In genomic region chr12:95674088-95674595, GRCh38 we compare ENCODE assay signal across 19 cellular contexts.
A peak's percentile ranks its signal among the peaks of the same experiment; 100 is the strongest.
DNase-seq lines count a peak whose midpoint lies in the region; ATAC-seq, FAIRE-seq and TF ChIP-seq lines count a peak whose summit lies in the region.
"Had no signal": no experiment of that assay in that cellular context is flagged by ENCODE, and none has a peak within 500 bp of the region (broad histone marks: within the 10 kb centered on the region; RNA-seq: fewer than 3 reads in every experiment).

No MANE protein-coding gene starts in this region.

- H3K9ac ChIP-seq in H1 (replicated peaks in 1 of 4; ENCODE audit: extremely low read depth in 1 of 4, low read depth in 3 of 4, low read length in 3 of 4), result no peak overlapping the region

- H3K23ac ChIP-seq in H1 (ENCODE audit: insufficient read length), result no peak overlapping the region

- no peak overlapping the region for H3K4ac ChIP-seq in H1 (replicated peaks; ENCODE audit: insufficient read length, low read depth, low read length)

- POLR2A ChIA-PET in H1 (lab: Charles Lee; ENCODE audit: partially characterized antibody), result interaction anchor here (0.6 kb wide), 1 partner anchor 149 kb away, joined by 5 read pairs; no protein-coding TSS in a partner anchor
- POLR2A ChIA-PET in HEK293T (lab: Yijun Ruan, JAX), result no interaction called here

- H3K4me3 ChIP-seq in H1 (ENCODE audit: extremely low read depth in 1 of 4, insufficient read depth in 2 of 4, low read depth in 3 of 4, low read length in 4 of 4), result no peak overlapping the region
- H3K4me3 ChIP-seq: gastrocnemius medialis, MG63, sigmoid colon, tibial nerve had no signal

- no peak overlapping the region for H3K14ac ChIP-seq in H1 (ENCODE audit: insufficient read length)

- H2AFZ ChIP-seq in H1 (ENCODE audit: low read length), result no peak overlapping the region

- no peak overlapping the region for H3K27ac ChIP-seq in H1 (ENCODE audit: low read depth, low read length)
- H3K27ac ChIP-seq: gastrocnemius medialis, neutrophil, sigmoid colon, tibial nerve had no signal

- TF ChIP-seq POLR2A in H1 (IDR thresholded peaks at IDR 0.05; ENCODE audit: control extremely low read depth in 1 of 2, low read depth in 2 of 2, low read length in 2 of 2), result no peak

- H2BK120ac ChIP-seq in H1 (replicated peaks; ENCODE audit: low read depth, low read length), result no peak overlapping the region

- no peak overlapping the region for H2BK20ac ChIP-seq in H1 (ENCODE audit: low read length)

- no peaks in the 10 kb centered on the region for H3K23me2 ChIP-seq in H1 (ENCODE audit: low read depth, low read length)

- no peak overlapping the region for H3K18ac ChIP-seq in H1 (ENCODE audit: extremely low read depth, low read length)

- TF ChIP-seq EP300 in H1 (IDR thresholded peaks at IDR 0.05; ENCODE audit: borderline replicate concordance in 1 of 2, low read depth in 2 of 2, low read length in 2 of 2), result no peak

- ATAC-seq in HG03135 (IDR thresholded peaks at IDR 0.05; ENCODE audit: unreplicated experiment) (no peak), HG02798 (IDR thresholded peaks at IDR 0.05; ENCODE audit: poor library complexity, unreplicated experiment) (no peak)
- ATAC-seq: gastrocnemius medialis; stimulated activated effector memory CD8-positive, alpha-beta T cell treated with anti-CD3 and anti-CD28 coated beads, Interleukin-12 subunit alpha, Interleukin-12 subunit beta, amount 100 ng/mL, for 72 hours had no signal

- H2BK15ac ChIP-seq in H1 (ENCODE audit: low read length), result no peak overlapping the region

- CTCF ChIA-PET in H1 (lab: Charles Lee; ENCODE audit: partially characterized antibody), result interaction anchor here (0.6 kb wide), 2 partner anchors 86 to 1184 kb away, joined by 3 read pairs; no protein-coding TSS in a partner anchor
- CTCF ChIA-PET in HEK293T (lab: Yijun Ruan, JAX), result no interaction called here

- H3K36me3 ChIP-seq in H1 (ENCODE audit: control insufficient read depth in 2 of 4, insufficient read depth in 4 of 4, low read length in 3 of 4), result no peaks in the 10 kb centered on the region
- H3K36me3 ChIP-seq: gastrocnemius medialis, neutrophil, sigmoid colon, tibial nerve had no signal

- H3K79me2 ChIP-seq in H1 (ENCODE audit: control insufficient read depth in 1 of 2, insufficient read depth in 2 of 2, low read length in 2 of 2), result no peaks in the 10 kb centered on the region

- no peaks in the 10 kb centered on the region for H3K27me3 ChIP-seq in H1 (replicated peaks in 1 of 4; ENCODE audit: control insufficient read depth in 3 of 4, extremely low read depth in 1 of 4, insufficient read depth in 3 of 4, low read length in 3 of 4)
- H3K27me3 ChIP-seq: gastrocnemius medialis, MG63, neutrophil, sigmoid colon, tibial nerve had no signal

- H2AK5ac ChIP-seq in H1 (ENCODE audit: low read depth, low read length), result no peak overlapping the region

- H2BK5ac ChIP-seq in H1 (ENCODE audit: low read depth, low read length), result no peak overlapping the region

- no peaks in the 10 kb centered on the region for H3K9me3 ChIP-seq in H1 (ENCODE audit: insufficient read depth in 2 of 2, low read depth in 1 of 2, low read length in 1 of 2)
- H3K9me3 ChIP-seq: gastrocnemius medialis, MG63, neutrophil, sigmoid colon, tibial nerve had no signal

- no peak overlapping the region for H4K91ac ChIP-seq in H1 (replicated peaks; ENCODE audit: insufficient read length, low read length)

- H4K20me1 ChIP-seq in H1 (replicated peaks in 1 of 2; ENCODE audit: control insufficient read depth in 1 of 2, insufficient read depth in 2 of 2, low read length in 2 of 2), result no peaks in the 10 kb centered on the region

- no peak for TF ChIP-seq RAD21 in H1 (IDR thresholded peaks at IDR 0.05 in 1 of 2, conservative IDR thresholded peaks at IDR 0.05 in 1 of 2; ENCODE audit: low read depth in 2 of 2, low read length in 2 of 2)

- DNase-seq in DMS153 (lab: John Stamatoyannopoulos, UW) (peak; percentile 89), NCI-H128 (lab: John Stamatoyannopoulos, UW; ENCODE audit: unreplicated experiment) (peak; percentile 62), NCI-H345 treated with DMSO at 0.1 percent for 48 hours (lab: John Stamatoyannopoulos, UW; ENCODE audit: unreplicated experiment) (peak; percentile 90), H1 (ENCODE audit: low read depth in 1 of 2, low spot score in 2 of 2) (no peak), HEK293T (ENCODE audit: extremely low spot score) (no peak), SKM-1 (lab: John Stamatoyannopoulos, UW; ENCODE audit: unreplicated experiment) (no peak)
- DNase-seq: activated T-cell treated with anti-CD3 and anti-CD28 coated beads, Interleukin-2, amount 50 U/mL, for 48 hours; gastrocnemius medialis; MG63; NK-92 treated with Interleukin-12 subunit alpha and Interleukin-12 subunit beta, amount 100 ng/mL, for 24 hours; Right ventricle myocardium superior; sigmoid colon; T-helper 9 cell had no signal

- no peak for TF ChIP-seq CTCF in H1 (IDR thresholded peaks at IDR 0.05; ENCODE audit: control extremely low read depth in 1 of 3, insufficient read depth in 1 of 3, low read depth in 1 of 3, low read length in 3 of 3)

- no peaks in the 10 kb centered on the region for H3K79me1 ChIP-seq in H1 (ENCODE audit: low read depth, low read length)

- H3K4me1 ChIP-seq in H1 (replicated peaks in 1 of 4; ENCODE audit: control insufficient read depth in 3 of 4, insufficient read depth in 4 of 4, low read length in 3 of 4), result no peaks in the 10 kb centered on the region

- no peak overlapping the region for H3K56ac ChIP-seq in H1 (replicated peaks; ENCODE audit: insufficient read length, low read depth, low read length)

- peak; percentile 36 for FAIRE-seq in H1 (lab: Jason Lieb, UNC)
- FAIRE-seq: GM18507 had no signal

- no peak overlapping the region for H2BK12ac ChIP-seq in H1 (ENCODE audit: low read depth, low read length)

- H4K8ac ChIP-seq in H1 (ENCODE audit: extremely low read depth, insufficient read depth, low read length), result no peak overlapping the region

- H4K5ac ChIP-seq in H1 (ENCODE audit: insufficient read length, low read depth, low read length), result no peak overlapping the region

- H3K4me2 ChIP-seq in H1 (ENCODE audit: insufficient read depth in 1 of 2, low read depth in 2 of 2, low read length in 2 of 2), result no peak overlapping the region

TF ChIP-seq in H1, 55 proteins besides CTCF, POLR2A, EP300 and RAD21 (continues in another document):
- TF ChIP-seq EGR1 (IDR thresholded peaks at IDR 0.05; ENCODE audit: borderline replicate concordance, low read depth, low read length) (no peak), FOSL1 (IDR thresholded peaks at IDR 0.05; ENCODE audit: insufficient read depth, low read depth, low read length) (no peak)

TF ChIP-seq in HEK293T, 16 proteins besides CTCF, POLR2A, EP300 and RAD21:
- TF ChIP-seq ELF4 (IDR thresholded peaks at IDR 0.05) (no peak), SP1 (IDR thresholded peaks at IDR 0.05) (no peak), CTBP1 (IDR thresholded peaks at IDR 0.05; ENCODE audit: borderline replicate concordance) (no peak), BHLHE40 (IDR thresholded peaks at IDR 0.05; ENCODE audit: borderline replicate concordance) (no peak), ZNF384 (IDR thresholded peaks at IDR 0.05) (no peak)
- TF ChIP-seq, protein P1, sequence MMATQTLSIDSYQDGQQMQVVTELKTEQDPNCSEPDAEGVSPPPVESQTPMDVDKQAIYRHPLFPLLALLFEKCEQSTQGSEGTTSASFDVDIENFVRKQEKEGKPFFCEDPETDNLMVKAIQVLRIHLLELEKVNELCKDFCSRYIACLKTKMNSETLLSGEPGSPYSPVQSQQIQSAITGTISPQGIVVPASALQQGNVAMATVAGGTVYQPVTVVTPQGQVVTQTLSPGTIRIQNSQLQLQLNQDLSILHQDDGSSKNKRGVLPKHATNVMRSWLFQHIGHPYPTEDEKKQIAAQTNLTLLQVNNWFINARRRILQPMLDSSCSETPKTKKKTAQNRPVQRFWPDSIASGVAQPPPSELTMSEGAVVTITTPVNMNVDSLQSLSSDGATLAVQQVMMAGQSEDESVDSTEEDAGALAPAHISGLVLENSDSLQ (IDR thresholded peaks at IDR 0.05), result no peak

Comparison
In these comparisons a context has a peak if more than half of its experiments do, and no peak if none do; other contexts are left out.
1. DNase-seq: peak in DMS153 (single experiment), NCI-H128 (single experiment) and NCI-H345 treated with DMSO at 0.1 percent for 48 hours (single experiment); none in H1 (0 of 2), HEK293T (single experiment) and SKM-1 (single experiment).